Comparison of ENCODE assay signal across 30 cellular contexts in the genomic region with DNA sequence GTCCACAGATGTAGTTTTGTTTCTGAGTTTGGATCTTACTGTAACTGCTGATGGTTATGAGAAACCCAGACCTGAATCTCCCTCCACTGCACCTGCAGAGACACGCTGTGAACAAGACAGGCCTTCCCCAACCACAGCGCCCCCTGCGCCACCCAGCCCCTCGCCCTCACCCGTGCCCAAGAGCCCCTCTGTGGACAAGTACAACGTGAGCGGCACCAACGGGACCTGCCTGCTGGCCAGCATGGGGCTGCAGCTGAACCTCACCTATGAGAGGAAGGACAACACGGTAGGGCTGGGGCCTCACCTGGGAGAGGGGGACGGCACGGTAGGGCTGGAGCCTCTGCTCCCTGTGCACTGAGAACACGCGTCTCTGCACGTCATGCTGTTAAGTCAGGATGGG. TPM values are rescaled to one million over a fixed set of nuclear protein-coding genes. Genes with fewer than 3 reads are reported as not detected.
"Had no signal": no experiment of that assay in that cellular context is flagged by ENCODE, and none has a peak within 500 bp of the region (broad histone marks: within the 10 kb centered on the region; RNA-seq: fewer than 3 reads in every experiment).

No MANE protein-coding gene starts in this region.

- ATAC-seq: naive thymus-derived CD8-positive, alpha-beta T cell; stimulated activated effector memory CD8-positive, alpha-beta T cell treated with anti-CD3 and anti-CD28 coated beads, Interleukin-12 subunit alpha, Interleukin-12 subunit beta, amount 100 ng/mL, for 72 hours had no signal

- FAIRE-seq: islet of Langerhans, kidney, small intestine had no signal

- DNase-seq: hypothalamus; immature natural killer cell; kidney; left ventricle myocardium inferior; mesendoderm; naive thymus-derived CD8-positive, alpha-beta T cell; occipital lobe; ovary; small intestine; spleen; stimulated activated CD4-positive, alpha-beta T cell treated with anti-CD3 and anti-CD28 coated beads, Interleukin-4, amount 100 ng/mL, for 24 hours; stimulated activated naive CD4-positive, alpha-beta T cell; tibial artery; trophoblast cell had no signal

- H3K27ac Mint-ChIP-seq: immature natural killer cell; mesothelial cell of epicardium; nephron; progenitor cell of endocrine pancreas; stimulated activated effector memory CD8-positive, alpha-beta T cell treated with anti-CD3 and anti-CD28 coated beads, Interleukin-12 subunit alpha, Interleukin-12 subunit beta, amount 100 ng/mL, for 72 hours; stimulated activated naive CD8-positive, alpha-beta T cell treated with anti-CD3 and anti-CD28 coated beads, Interleukin-15, Interleukin-2, amounts not matched to agents 100 ng/mL and 50 ng/mL, for 24 hours had no signal

- H3K4me3 ChIP-seq: heart left ventricle, left ventricle myocardium inferior, lung, ovary, right atrium auricular region, sigmoid colon, spleen, suprapubic skin, thoracic aorta, tibial artery, vagina had no signal

- H3K4me1 Mint-ChIP-seq: mesothelial cell of epicardium, neural crest cell had no signal

- H3K36me3 ChIP-seq: ovary had no signal

- H3K4me3 Mint-ChIP-seq: immature natural killer cell; mesothelial cell of epicardium; naive thymus-derived CD8-positive, alpha-beta T cell; nephron; neural crest cell; stimulated activated effector memory CD8-positive, alpha-beta T cell treated with anti-CD3 and anti-CD28 coated beads, Interleukin-12 subunit alpha, Interleukin-12 subunit beta, amount 100 ng/mL, for 72 hours; stimulated activated naive CD8-positive, alpha-beta T cell treated with anti-CD3 and anti-CD28 coated beads, Interleukin-15, Interleukin-2, amounts not matched to agents 100 ng/mL and 50 ng/mL, for 24 hours had no signal

- H3K9me3 Mint-ChIP-seq: mesothelial cell of epicardium; naive thymus-derived CD8-positive, alpha-beta T cell; nephron; neural crest cell; stimulated activated effector memory CD8-positive, alpha-beta T cell treated with anti-CD3 and anti-CD28 coated beads, Interleukin-12 subunit alpha, Interleukin-12 subunit beta, amount 100 ng/mL, for 72 hours; stimulated activated naive CD8-positive, alpha-beta T cell treated with anti-CD3 and anti-CD28 coated beads, Interleukin-15, Interleukin-2, amounts not matched to agents 100 ng/mL and 50 ng/mL, for 24 hours had no signal

- H3K27ac ChIP-seq: heart left ventricle, left ventricle myocardium inferior, neutrophil, ovary, right atrium auricular region, sigmoid colon, suprapubic skin, thoracic aorta, tibial artery, vagina had no signal

- H3K4me1 ChIP-seq: heart left ventricle, left ventricle myocardium inferior, right atrium auricular region, sigmoid colon, spleen, suprapubic skin, tibial artery, vagina had no signal

- H3K27me3 ChIP-seq: heart left ventricle, neutrophil, ovary, right atrium auricular region, sigmoid colon, spleen, suprapubic skin, tibial artery, vagina had no signal

- H3K9me3 ChIP-seq: heart left ventricle, left ventricle myocardium inferior, neutrophil, ovary, right atrium auricular region, sigmoid colon, spleen, suprapubic skin, thoracic aorta, tibial artery, vagina had no signal

- H3K27me3 Mint-ChIP-seq: naive thymus-derived CD8-positive, alpha-beta T cell; progenitor cell of endocrine pancreas; stimulated activated naive CD8-positive, alpha-beta T cell treated with anti-CD3 and anti-CD28 coated beads, Interleukin-15, Interleukin-2, amounts not matched to agents 100 ng/mL and 50 ng/mL, for 24 hours had no signal

RNA-seq across cellular contexts. Expression of a gene that starts 44.6 kb away (rescaled TPM):
- total RNA-seq: myocyte; naive thymus-derived CD8-positive, alpha-beta T cell had no signal
- polyA plus RNA-seq: naive thymus-derived CD8-positive, alpha-beta T cell had no signal
